In genomic region chr5:82225525-82226172, GRCh38 we compare ENCODE assay signal across 8 cellular contexts. TPM values are rescaled to one million over a fixed set of nuclear protein-coding genes. Genes with fewer than 3 reads are reported as not detected.
DNase-seq lines count a peak whose midpoint lies in the region; ATAC-seq and TF ChIP-seq lines count a peak whose summit lies in the region.

No MANE protein-coding gene starts in this region.

- H3K27me3 ChIP-seq in foreskin keratinocyte = no peaks in the 10 kb centered on the region
- no peaks in the 10 kb centered on the region for H3K27me3 ChIP-seq in osteoblast (ENCODE audit: insufficient read depth, low read length)
- no peaks in the 10 kb centered on the region for H3K27me3 ChIP-seq in thyroid gland

- H3K4me3 ChIP-seq in Jurkat, Clone E6-1 (ENCODE audit: low read length) = no peak overlapping the region
- H3K4me3 ChIP-seq in osteoblast (ENCODE audit: insufficient read depth, low read length) (no peak overlapping the region), thyroid gland (replicated peaks in 1 of 3) (no peak overlapping the region)

- WGBS in thyroid gland, 2 donors = 25 to 26% methylated on average over 7 of the region's 7 CpGs

- intact Hi-C loops in thyroid gland (cut with DNase I) = loop anchor here (10.0 kb wide), 1 partner anchor 801 kb away; no protein-coding TSS in a partner anchor

- TF ChIP-seq CTCF in foreskin keratinocyte (conservative IDR thresholded peaks at IDR 0.05) = peak; percentile 93
- peak; percentile 95 for TF ChIP-seq CTCF in osteoblast (IDR thresholded peaks at IDR 0.05; ENCODE audit: extremely low read depth, low read depth, low read length)
- peak; percentile 50 to 90 (median 74) for TF ChIP-seq CTCF in thyroid gland (IDR thresholded peaks at IDR 0.05)

- H3K4me1 ChIP-seq in foreskin keratinocyte (peaks cover 5% of the 10 kb centered on the region), osteoblast (ENCODE audit: insufficient read depth, low read length) (no peaks in the 10 kb centered on the region), thyroid gland (no peaks in the 10 kb centered on the region)

- peak overlapping the region; percentile 60 for H3K4me2 ChIP-seq in osteoblast (ENCODE audit: insufficient read depth, low read length)

- H4K20me1 ChIP-seq in osteoblast (ENCODE audit: insufficient read depth, low read length) = no peaks in the 10 kb centered on the region

- no peaks in the 10 kb centered on the region for H3K36me3 ChIP-seq in osteoblast (ENCODE audit: insufficient read depth, low read length)
- no peaks in the 10 kb centered on the region for H3K36me3 ChIP-seq in thyroid gland

- H3K27ac ChIP-seq in foreskin keratinocyte (no peak overlapping the region), osteoblast (ENCODE audit: low read depth, low read length) (no peak overlapping the region), thyroid gland (no peak overlapping the region)

- H3K4me3 Mint-ChIP-seq in activated T-helper 17 cell treated with anti-CD3 and anti-CD28 coated beads, Interleukin-2, amount 50 U/mL, for 72 hours = no peak overlapping the region

- no peak overlapping the region for H3K27ac Mint-ChIP-seq in activated T-helper 17 cell treated with anti-CD3 and anti-CD28 coated beads, Interleukin-2, amount 50 U/mL, for 72 hours

- H3K36me3 Mint-ChIP-seq in activated T-helper 17 cell treated with anti-CD3 and anti-CD28 coated beads, Interleukin-2, amount 50 U/mL, for 72 hours (ENCODE audit: low read depth) = no peaks in the 10 kb centered on the region

- no peak for TF ChIP-seq POLR2A in thyroid gland (IDR thresholded peaks at IDR 0.05)

- DNase-seq in DMS53 treated with DMSO at 0.1 percent for 48 hours (lab: John Stamatoyannopoulos, UW; ENCODE audit: unreplicated experiment) = peak; percentile 71
- DNase-seq in Jurkat, Clone E6-1 (ENCODE audit: low read depth, low spot score) = peak; percentile 57
- peak; percentile 82 for DNase-seq in RPMI8226
- peak; percentile 20 to 53 for DNase-seq in foreskin keratinocyte
- DNase-seq in osteoblast (ENCODE audit: insufficient read length, low spot score, missing footprints) = peak; percentile 38
- peak; percentile 59 to 66 for DNase-seq in thyroid gland

- H3K9me3 ChIP-seq in osteoblast (ENCODE audit: low read depth, low read length) (no peaks in the 10 kb centered on the region), thyroid gland (no peaks in the 10 kb centered on the region)

- H3K4me1 Mint-ChIP-seq in activated T-helper 17 cell treated with anti-CD3 and anti-CD28 coated beads, Interleukin-2, amount 50 U/mL, for 72 hours = no peaks in the 10 kb centered on the region

- no peaks in the 10 kb centered on the region for H3K79me2 ChIP-seq in osteoblast (ENCODE audit: insufficient read depth, low read length)

- ATAC-seq in GM21528 (IDR thresholded peaks at IDR 0.05; ENCODE audit: low FRiP score, unreplicated experiment) = peak; percentile 80
- peak; percentile 84 for ATAC-seq in activated T-helper 17 cell treated with anti-CD3 and anti-CD28 coated beads, Interleukin-2, amount 50 U/mL, for 72 hours (replicated peaks)
- ATAC-seq in foreskin keratinocyte = peak; percentile 91

- no peaks in the 10 kb centered on the region for H3K27me3 Mint-ChIP-seq in activated T-helper 17 cell treated with anti-CD3 and anti-CD28 coated beads, Interleukin-2, amount 50 U/mL, for 72 hours

- no peaks in the 10 kb centered on the region for H3K9me3 Mint-ChIP-seq in activated T-helper 17 cell treated with anti-CD3 and anti-CD28 coated beads, Interleukin-2, amount 50 U/mL, for 72 hours

- peak overlapping the region; percentile 67 for H2AFZ ChIP-seq in osteoblast (ENCODE audit: low read length)

RNA-seq across cellular contexts. Expression of gene RPS23, which starts 52.5 kb away (rescaled TPM):
- polyA plus RNA-seq in Jurkat, Clone E6-1 (2012; ENCODE audit: insufficient read depth, insufficient read length) = 3,811 TPM
- 1,000 to 10,000 TPM; 3,104 to 3,340 TPM for total RNA-seq in activated T-helper 17 cell treated with anti-CD3 and anti-CD28 coated beads, Interleukin-2, amount 50 U/mL, for 72 hours
- total RNA-seq in foreskin keratinocyte = 2,431 and 2,547 TPM in 2 replicates
- 3,812 and 3,933 TPM in 2 replicates for polyA plus RNA-seq in foreskin keratinocyte
- 2,597 and 2,636 TPM in 2 replicates for total RNA-seq in osteoblast
- 1,000 to 10,000 TPM; 1,596 to 2,915 (median 2,211) TPM for total RNA-seq in thyroid gland
